In the genomic region with DNA sequence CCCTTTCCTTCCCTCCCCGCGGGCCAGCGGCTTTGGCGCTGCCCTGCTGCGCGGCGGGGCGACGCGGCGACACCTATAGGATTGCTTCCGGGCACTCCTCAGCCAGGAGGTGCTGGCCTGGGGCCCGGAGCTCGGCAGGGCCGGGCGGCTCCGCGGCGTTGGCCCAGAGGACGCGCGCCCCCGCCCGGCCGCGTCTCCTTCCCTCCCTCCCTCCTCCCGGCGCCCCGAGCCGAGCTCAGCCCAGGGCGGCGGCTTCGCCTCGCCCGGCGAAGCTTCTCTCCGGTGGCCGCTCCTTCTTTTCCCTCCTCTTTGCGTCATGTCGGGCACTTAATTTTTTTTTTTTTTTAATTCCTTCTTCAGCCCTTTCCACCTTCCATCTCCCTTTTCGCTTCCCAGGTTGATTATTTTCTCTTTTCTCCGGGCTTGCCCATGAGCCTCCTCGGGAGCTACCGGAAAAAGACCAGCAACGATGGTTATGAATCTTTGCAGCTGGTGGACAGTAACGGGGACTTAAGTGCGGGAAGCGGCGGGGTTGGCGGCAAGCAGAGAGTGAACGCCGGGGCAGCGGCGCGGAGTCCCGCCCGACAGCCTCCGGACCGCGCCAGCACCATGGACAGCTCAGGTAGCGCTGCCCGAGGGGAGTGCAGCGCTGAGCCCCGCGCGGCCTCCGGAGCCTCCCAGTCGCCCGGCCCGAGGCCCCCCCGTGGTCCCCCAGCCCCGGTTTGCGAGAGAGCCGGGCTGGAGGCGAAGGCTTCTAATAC, we compare ENCODE assay signal across 2 cellular contexts.
A peak's percentile ranks its signal among the peaks of the same experiment; 100 is the strongest.
TF ChIP-seq lines count a peak whose summit lies in the region.

DNAJC6 (plus strand) TSS at position 227 of the 761 bp plus-strand sequence; CDS start at position 430, 203 bp downstream.

TF ChIP-seq in HEK293, 187 proteins besides CTCF, POLR2A, EP300 and RAD21 (continued from another document and continues in another):
- TF ChIP-seq TSHZ1 (tag by site-specific recombination; IDR thresholded peaks at IDR 0.05; ENCODE audit: borderline replicate concordance), result no peak
- no peak for TF ChIP-seq ZNF311 (tag by site-specific recombination; IDR thresholded peaks at IDR 0.05; ENCODE audit: borderline replicate concordance)
- TF ChIP-seq, protein P1, sequence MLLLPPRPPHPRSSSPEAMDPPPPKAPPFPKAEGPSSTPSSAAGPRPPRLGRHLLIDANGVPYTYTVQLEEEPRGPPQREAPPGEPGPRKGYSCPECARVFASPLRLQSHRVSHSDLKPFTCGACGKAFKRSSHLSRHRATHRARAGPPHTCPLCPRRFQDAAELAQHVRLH (tag by site-specific recombination; IDR thresholded peaks at IDR 0.05), result peak; percentile 55; the same call in 1 of the 2 replicates
- TF ChIP-seq KLF16 (tag by site-specific recombination; IDR thresholded peaks at IDR 0.05), result peak; percentile 83
- peak; percentile 87 for TF ChIP-seq ZBTB26 (tag by site-specific recombination; optimal IDR thresholded peaks at IDR 0.05)
- peak; percentile 66; the same call in 1 of the 2 replicates for TF ChIP-seq PRDM1 (tag by site-specific recombination; IDR thresholded peaks at IDR 0.05)
- TF ChIP-seq, protein P2, sequence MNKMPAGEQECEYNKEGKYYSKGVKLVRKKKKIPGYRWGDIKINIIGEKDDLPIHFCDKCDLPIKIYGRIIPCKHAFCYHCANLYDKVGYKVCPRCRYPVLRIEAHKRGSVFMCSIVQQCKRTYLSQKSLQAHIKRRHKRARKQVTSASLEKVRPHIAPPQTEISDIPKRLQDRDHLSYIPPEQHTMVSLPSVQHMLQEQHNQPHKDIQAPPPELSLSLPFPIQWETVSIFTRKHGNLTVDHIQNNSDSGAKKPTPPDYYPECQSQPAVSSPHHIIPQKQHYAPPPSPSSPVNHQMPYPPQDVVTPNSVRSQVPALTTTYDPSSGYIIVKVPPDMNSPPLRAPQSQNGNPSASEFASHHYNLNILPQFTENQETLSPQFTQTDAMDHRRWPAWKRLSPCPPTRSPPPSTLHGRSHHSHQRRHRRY (tag by site-specific recombination; IDR thresholded peaks at IDR 0.05), result no peak
- TF ChIP-seq IKZF3 (tag by site-specific recombination; IDR thresholded peaks at IDR 0.05), result peak; percentile 42; the same call in 1 of the 2 replicates
- no peak for TF ChIP-seq ZNF664 (tag by site-specific recombination; IDR thresholded peaks at IDR 0.05)
- TF ChIP-seq BCL11A (tag by site-specific recombination; IDR thresholded peaks at IDR 0.05; ENCODE audit: low read depth), result 0 out of 2 replicates have a peak, but pooled peaks have one; percentile 16
- TF ChIP-seq MYNN (tag by site-specific recombination; IDR thresholded peaks at IDR 0.05; ENCODE audit: borderline replicate concordance), result no peak
- TF ChIP-seq ZNF175 (tag by site-specific recombination; IDR thresholded peaks at IDR 0.05), result no peak
- no peak for TF ChIP-seq ZNF529 (tag by site-specific recombination; IDR thresholded peaks at IDR 0.05; ENCODE audit: insufficient replicate concordance)
- peak; percentile 91 for TF ChIP-seq PATZ1 (tag by site-specific recombination; IDR thresholded peaks at IDR 0.05)
- TF ChIP-seq ZNF473 (tag by site-specific recombination; IDR thresholded peaks at IDR 0.05), result no peak
- no peak for TF ChIP-seq ZNF514 (tag by site-specific recombination; IDR thresholded peaks at IDR 0.05)
- no peak for TF ChIP-seq ZNF530 (tag by site-specific recombination; IDR thresholded peaks at IDR 0.05; ENCODE audit: low read depth)

TF ChIP-seq in HepG2, 621 proteins besides CTCF, POLR2A, EP300 and RAD21 (continued from another document and continues in another):
- TF ChIP-seq, protein P3, sequence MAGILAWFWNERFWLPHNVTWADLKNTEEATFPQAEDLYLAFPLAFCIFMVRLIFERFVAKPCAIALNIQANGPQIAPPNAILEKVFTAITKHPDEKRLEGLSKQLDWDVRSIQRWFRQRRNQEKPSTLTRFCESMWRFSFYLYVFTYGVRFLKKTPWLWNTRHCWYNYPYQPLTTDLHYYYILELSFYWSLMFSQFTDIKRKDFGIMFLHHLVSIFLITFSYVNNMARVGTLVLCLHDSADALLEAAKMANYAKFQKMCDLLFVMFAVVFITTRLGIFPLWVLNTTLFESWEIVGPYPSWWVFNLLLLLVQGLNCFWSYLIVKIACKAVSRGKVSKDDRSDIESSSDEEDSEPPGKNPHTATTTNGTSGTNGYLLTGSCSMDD (CRISPR knock-in tag; IDR thresholded peaks at IDR 0.05), result 0 out of 2 replicates have a peak, but pooled peaks have one; percentile 51
- TF ChIP-seq SPEN (CRISPR knock-in tag; IDR thresholded peaks at IDR 0.05; ENCODE audit: low read depth) (peak; percentile 77; the same call in 1 of the 2 replicates), STAT5B (CRISPR knock-in tag; IDR thresholded peaks at IDR 0.05) (peak; percentile 97), POLR2G (IDR thresholded peaks at IDR 0.05; ENCODE audit: low read depth, low read length) (no peak), PHB2 (IDR thresholded peaks at IDR 0.05; ENCODE audit: partially characterized antibody) (no peak), CENPT (CRISPR knock-in tag; IDR thresholded peaks at IDR 0.05; ENCODE audit: low read depth) (peak; percentile 75; the same call in 1 of the 2 replicates), ZFP36 (IDR thresholded peaks at IDR 0.05; ENCODE audit: borderline replicate concordance, low read depth, low read length, partially characterized antibody) (no peak), KLF15 (CRISPR knock-in tag; IDR thresholded peaks at IDR 0.05; ENCODE audit: borderline replicate concordance) (peak; percentile 94; the same call in 1 of the 2 replicates), ZNF660 (CRISPR knock-in tag; IDR thresholded peaks at IDR 0.05; ENCODE audit: borderline replicate concordance, low read depth) (0 out of 2 replicates have a peak, but pooled peaks have one; percentile 82), NONO (IDR thresholded peaks at IDR 0.05) (no peak), NONO (CRISPR knock-in tag; conservative IDR thresholded peaks at IDR 0.05) (no peak), JUNB (CRISPR knock-in tag; IDR thresholded peaks at IDR 0.05; ENCODE audit: borderline replicate concordance) (no peak), ZNF782 (CRISPR knock-in tag; IDR thresholded peaks at IDR 0.05; ENCODE audit: borderline replicate concordance) (peak; percentile 80), SIN3A (IDR thresholded peaks at IDR 0.05; ENCODE audit: borderline replicate concordance, low read depth, low read length) (peak; percentile 75; the same call in 1 of the 2 replicates), AHR (CRISPR knock-in tag; IDR thresholded peaks at IDR 0.05) (peak; percentile 85; the same call in 1 of the 2 replicates), CBFB (CRISPR knock-in tag; IDR thresholded peaks at IDR 0.05) (0 out of 2 replicates have a peak, but pooled peaks have one; percentile 64), ZNF720 (CRISPR knock-in tag; IDR thresholded peaks at IDR 0.05) (0 out of 2 replicates have a peak, but pooled peaks have one; percentile 46), AGO2 (optimal IDR thresholded peaks at IDR 0.05; ENCODE audit: low read depth, low read length) (no peak), ZNF792 (CRISPR knock-in tag; IDR thresholded peaks at IDR 0.05) (peak; percentile 90), PAXIP1 (CRISPR knock-in tag; conservative IDR thresholded peaks at IDR 0.05) (peak; percentile 28; the same call in 1 of the 2 replicates), ZNF737 (CRISPR knock-in tag; IDR thresholded peaks at IDR 0.05; ENCODE audit: borderline replicate concordance) (peak; percentile 89; the same call in 1 of the 2 replicates)
- TF ChIP-seq, protein P4, sequence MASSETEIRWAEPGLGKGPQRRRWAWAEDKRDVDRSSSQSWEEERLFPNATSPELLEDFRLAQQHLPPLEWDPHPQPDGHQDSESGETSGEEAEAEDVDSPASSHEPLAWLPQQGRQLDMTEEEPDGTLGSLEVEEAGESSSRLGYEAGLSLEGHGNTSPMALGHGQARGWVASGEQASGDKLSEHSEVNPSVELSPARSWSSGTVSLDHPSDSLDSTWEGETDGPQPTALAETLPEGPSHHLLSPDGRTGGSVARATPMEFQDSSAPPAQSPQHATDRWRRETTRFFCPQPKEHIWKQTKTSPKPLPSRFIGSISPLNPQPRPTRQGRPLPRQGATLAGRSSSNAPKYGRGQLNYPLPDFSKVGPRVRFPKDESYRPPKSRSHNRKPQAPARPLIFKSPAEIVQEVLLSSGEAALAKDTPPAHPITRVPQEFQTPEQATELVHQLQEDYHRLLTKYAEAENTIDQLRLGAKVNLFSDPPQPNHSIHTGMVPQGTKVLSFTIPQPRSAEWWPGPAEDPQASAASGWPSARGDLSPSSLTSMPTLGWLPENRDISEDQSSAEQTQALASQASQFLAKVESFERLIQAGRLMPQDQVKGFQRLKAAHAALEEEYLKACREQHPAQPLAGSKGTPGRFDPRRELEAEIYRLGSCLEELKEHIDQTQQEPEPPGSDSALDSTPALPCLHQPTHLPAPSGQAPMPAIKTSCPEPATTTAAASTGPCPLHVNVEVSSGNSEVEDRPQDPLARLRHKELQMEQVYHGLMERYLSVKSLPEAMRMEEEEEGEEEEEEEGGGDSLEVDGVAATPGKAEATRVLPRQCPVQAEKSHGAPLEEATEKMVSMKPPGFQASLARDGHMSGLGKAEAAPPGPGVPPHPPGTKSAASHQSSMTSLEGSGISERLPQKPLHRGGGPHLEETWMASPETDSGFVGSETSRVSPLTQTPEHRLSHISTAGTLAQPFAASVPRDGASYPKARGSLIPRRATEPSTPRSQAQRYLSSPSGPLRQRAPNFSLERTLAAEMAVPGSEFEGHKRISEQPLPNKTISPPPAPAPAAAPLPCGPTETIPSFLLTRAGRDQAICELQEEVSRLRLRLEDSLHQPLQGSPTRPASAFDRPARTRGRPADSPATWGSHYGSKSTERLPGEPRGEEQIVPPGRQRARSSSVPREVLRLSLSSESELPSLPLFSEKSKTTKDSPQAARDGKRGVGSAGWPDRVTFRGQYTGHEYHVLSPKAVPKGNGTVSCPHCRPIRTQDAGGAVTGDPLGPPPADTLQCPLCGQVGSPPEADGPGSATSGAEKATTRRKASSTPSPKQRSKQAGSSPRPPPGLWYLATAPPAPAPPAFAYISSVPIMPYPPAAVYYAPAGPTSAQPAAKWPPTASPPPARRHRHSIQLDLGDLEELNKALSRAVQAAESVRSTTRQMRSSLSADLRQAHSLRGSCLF (CRISPR knock-in tag; IDR thresholded peaks at IDR 0.05; ENCODE audit: borderline replicate concordance), result peak; percentile 86; the same call in 1 of the 2 replicates
- TF ChIP-seq, protein P5, sequence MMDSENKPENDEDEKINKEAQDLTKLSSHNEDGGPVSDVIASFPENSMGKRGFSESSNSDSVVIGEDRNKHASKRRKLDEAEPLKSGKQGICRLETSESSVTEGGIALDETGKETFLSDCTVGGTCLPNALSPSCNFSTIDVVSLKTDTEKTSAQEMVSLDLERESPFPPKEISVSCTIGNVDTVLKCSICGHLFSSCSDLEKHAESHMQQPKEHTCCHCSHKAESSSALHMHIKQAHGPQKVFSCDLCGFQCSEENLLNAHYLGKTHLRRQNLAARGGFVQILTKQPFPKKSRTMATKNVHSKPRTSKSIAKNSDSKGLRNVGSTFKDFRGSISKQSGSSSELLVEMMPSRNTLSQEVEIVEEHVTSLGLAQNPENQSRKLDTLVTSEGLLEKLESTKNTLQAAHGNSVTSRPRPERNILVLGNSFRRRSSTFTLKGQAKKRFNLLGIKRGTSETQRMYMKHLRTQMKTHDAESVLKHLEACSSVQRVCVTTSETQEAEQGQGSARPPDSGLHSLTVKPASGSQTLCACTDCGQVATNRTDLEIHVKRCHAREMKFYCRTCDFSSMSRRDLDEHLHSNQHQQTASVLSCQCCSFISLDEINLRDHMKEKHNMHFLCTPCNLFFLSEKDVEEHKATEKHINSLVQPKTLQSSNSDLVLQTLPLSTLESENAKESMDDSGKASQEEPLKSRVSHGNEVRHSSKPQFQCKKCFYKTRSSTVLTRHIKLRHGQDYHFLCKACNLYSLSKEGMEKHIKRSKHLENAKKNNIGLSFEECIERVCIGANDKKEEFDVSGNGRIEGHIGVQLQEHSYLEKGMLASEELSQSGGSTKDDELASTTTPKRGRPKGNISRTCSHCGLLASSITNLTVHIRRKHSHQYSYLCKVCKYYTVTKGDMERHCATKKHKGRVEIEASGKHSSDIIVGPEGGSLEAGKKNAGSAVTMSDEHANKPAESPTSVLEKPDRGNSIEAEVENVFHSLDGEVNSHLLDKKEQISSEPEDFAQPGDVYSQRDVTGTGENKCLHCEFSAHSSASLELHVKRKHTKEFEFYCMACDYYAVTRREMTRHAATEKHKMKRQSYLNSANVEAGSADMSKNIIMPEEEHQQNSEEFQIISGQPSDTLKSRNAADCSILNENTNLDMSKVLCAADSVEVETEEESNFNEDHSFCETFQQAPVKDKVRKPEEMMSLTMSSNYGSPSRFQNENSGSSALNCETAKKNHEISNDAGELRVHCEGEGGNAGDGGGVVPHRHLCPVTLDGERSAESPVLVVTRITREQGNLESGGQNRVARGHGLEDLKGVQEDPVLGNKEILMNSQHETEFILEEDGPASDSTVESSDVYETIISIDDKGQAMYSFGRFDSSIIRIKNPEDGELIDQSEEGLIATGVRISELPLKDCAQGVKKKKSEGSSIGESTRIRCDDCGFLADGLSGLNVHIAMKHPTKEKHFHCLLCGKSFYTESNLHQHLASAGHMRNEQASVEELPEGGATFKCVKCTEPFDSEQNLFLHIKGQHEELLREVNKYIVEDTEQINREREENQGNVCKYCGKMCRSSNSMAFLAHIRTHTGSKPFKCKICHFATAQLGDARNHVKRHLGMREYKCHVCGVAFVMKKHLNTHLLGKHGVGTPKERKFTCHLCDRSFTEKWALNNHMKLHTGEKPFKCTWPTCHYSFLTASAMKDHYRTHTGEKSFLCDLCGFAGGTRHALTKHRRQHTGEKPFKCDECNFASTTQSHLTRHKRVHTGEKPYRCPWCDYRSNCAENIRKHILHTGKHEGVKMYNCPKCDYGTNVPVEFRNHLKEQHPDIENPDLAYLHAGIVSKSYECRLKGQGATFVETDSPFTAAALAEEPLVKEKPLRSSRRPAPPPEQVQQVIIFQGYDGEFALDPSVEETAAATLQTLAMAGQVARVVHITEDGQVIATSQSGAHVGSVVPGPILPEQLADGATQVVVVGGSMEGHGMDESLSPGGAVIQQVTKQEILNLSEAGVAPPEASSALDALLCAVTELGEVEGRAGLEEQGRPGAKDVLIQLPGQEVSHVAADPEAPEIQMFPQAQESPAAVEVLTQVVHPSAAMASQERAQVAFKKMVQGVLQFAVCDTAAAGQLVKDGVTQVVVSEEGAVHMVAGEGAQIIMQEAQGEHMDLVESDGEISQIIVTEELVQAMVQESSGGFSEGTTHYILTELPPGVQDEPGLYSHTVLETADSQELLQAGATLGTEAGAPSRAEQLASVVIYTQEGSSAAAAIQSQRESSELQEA (CRISPR knock-in tag; IDR thresholded peaks at IDR 0.05; ENCODE audit: not compliant biosample characterization), result peak; percentile 76
